1 cellular context compared by ENCODE assay signal in genomic region chr5:39114155-39114554, GRCh38.
A peak's percentile ranks its signal among the peaks of the same experiment; 100 is the strongest.
TF ChIP-seq lines count a peak whose summit lies in the region.

No MANE protein-coding gene starts in this region.

TF ChIP-seq in K562, 482 proteins besides CTCF, POLR2A, EP300 and RAD21:
- no peak for TF ChIP-seq PPARD (CRISPR knock-in tag; IDR thresholded peaks at IDR 0.05)
- TF ChIP-seq DDX20 (tag; IDR thresholded peaks at IDR 0.05; ENCODE audit: low read depth) = 0 out of 2 replicates have a peak, but pooled peaks have one; percentile 20
- TF ChIP-seq NFIC (IDR thresholded peaks at IDR 0.05) = peak; percentile 93
- peak; percentile 73 for TF ChIP-seq EGR1 (conservative IDR thresholded peaks at IDR 0.05)
- TF ChIP-seq ZNF592 (IDR thresholded peaks at IDR 0.05) = 0 out of 2 replicates have a peak, but pooled peaks have one; percentile 25
- no peak for TF ChIP-seq ZNF785 (CRISPR knock-in tag; IDR thresholded peaks at IDR 0.05)
